26 cellular contexts compared by ENCODE assay signal in the genomic region with DNA sequence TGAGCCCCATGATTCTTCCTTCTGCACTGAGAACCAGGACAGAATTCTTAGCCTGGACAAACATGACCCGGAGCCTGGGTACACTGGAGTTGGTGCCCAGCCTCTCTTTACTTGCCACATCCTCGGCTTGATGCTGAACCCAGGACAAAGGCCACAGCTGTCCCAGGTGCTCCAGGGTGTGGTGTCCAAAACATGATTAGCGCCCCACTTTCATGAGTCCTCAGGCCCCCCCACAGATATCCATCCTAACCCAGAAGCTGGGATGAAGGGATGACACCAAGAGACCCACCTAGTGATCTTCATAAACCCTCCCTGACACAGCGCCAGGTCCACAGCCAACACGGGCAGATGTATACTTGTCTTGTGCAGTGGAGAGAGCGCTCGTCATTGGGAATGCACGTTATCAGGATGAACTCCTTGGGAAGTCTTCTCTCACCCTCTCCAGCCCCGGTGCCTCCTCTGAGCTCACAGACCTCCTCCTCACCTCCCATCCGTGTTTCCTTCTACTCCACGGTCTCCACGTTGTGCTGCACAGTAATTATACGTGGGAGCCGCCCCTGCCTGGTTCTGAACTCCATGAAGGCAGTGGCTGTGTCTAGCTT. TPM values are rescaled to one million over a fixed set of nuclear protein-coding genes. Genes with fewer than 3 reads are reported as not detected.
A peak's percentile ranks its signal among the peaks of the same experiment; 100 is the strongest.
DNase-seq lines count a peak whose midpoint lies in the region; ATAC-seq, FAIRE-seq and TF ChIP-seq lines count a peak whose summit lies in the region.
"Had no signal": no experiment of that assay in that cellular context is flagged by ENCODE, and none has a peak within 500 bp of the region (broad histone marks: within the 10 kb centered on the region; RNA-seq: fewer than 3 reads in every experiment).

No MANE protein-coding gene starts in this region.

- H3K9me2 ChIP-seq in PC-9 (ENCODE audit: insufficient read depth): no peaks in the 10 kb centered on the region

- H2AFZ ChIP-seq in PC-9 (no peak overlapping the region), trophoblast cell (ENCODE audit: insufficient read depth, low read length, poor library complexity) (peak overlapping the region; percentile 80)

- peak overlapping the region; percentile 88 for H3K27ac Mint-ChIP-seq in Caco-2 (ENCODE audit: unreplicated experiment)

- peak overlapping the region; percentile 98 for H3K4ac ChIP-seq in trophoblast cell (ENCODE audit: low read depth, low read length)

- no peak for DNase-seq in Caco-2
- DNase-seq in PC-9: no peak
- peak; percentile 64 for DNase-seq in left lobe of liver (ENCODE audit: low spot score)
- peak; percentile 45 to 54 for DNase-seq in trophoblast cell
- no peak for DNase-seq in NCI-H2196 treated with DMSO at 0.1 percent for 48 hours (lab: John Stamatoyannopoulos, UW; ENCODE audit: unreplicated experiment)
- DNase-seq in HTR-8/SVneo (ENCODE audit: insufficient read length, low spot score): no peak
- DNase-seq in GM19239 (ENCODE audit: insufficient read length, low spot score): no peak
- DNase-seq: activated CD4-positive, alpha-beta T cell treated with anti-CD3 and anti-CD28 coated beads, Interleukin-2, amount 50 U/mL, for 4 hours; activated CD8-positive, alpha-beta memory T cell treated with anti-CD3 and anti-CD28 coated beads, Interleukin-2, amount 50 U/mL, for 48 hours; activated effector memory CD4-positive, alpha-beta T cell treated with anti-CD3 and anti-CD28 coated beads, Interleukin-2, amount 50 U/mL, for 16 hours; DMS 273 treated with DMSO at 0.1 percent for 48 hours; dorsolateral prefrontal cortex; Kasumi-1; NCI-H1105; NCI-H2081; SJCRH30; stimulated activated CD4-positive, alpha-beta T cell treated with anti-CD3 and anti-CD28 coated beads, Interleukin-15, amount 100 ng/mL, for 24 hours had no signal

- H3K36me3 ChIP-seq in Caco-2 (ENCODE audit: control insufficient read depth, insufficient read depth, low read length) (no peaks in the 10 kb centered on the region), PC-9 (ENCODE audit: low read depth) (no peaks in the 10 kb centered on the region), trophoblast cell (ENCODE audit: control insufficient read depth in 1 of 2, insufficient read depth in 2 of 2, low read length in 2 of 2) (no peaks in the 10 kb centered on the region)
- H3K36me3 ChIP-seq: SJCRH30 had no signal

- BruUV-seq in Caco-2 (replicated peaks; lab: Mats Ljungman, UMichigan): no TSS peak
- no TSS peak for BruUV-seq in PC-9 (replicated peaks; lab: Mats Ljungman, UMichigan)

- TF ChIP-seq CTCF in Caco-2 (IDR thresholded peaks at IDR 0.05; ENCODE audit: insufficient read depth in 1 of 2, low read depth in 1 of 2, low read length in 1 of 2, severe bottlenecking in 1 of 2, unreplicated experiment in 1 of 2): no peak
- no peak for TF ChIP-seq CTCF in PC-9 (conservative IDR thresholded peaks at IDR 0.05)

- H4K91ac ChIP-seq in trophoblast cell (ENCODE audit: low read depth, low read length): peak overlapping the region; percentile 100

- ATAC-seq in left lobe of liver (peak; percentile 73), GM18861 (IDR thresholded peaks at IDR 0.05; ENCODE audit: unreplicated experiment) (no peak)
- ATAC-seq: Panc1 had no signal

- H2BK120ac ChIP-seq in trophoblast cell (ENCODE audit: insufficient read depth, low read length, poor library complexity): peak overlapping the region; percentile 100

- no peaks in the 10 kb centered on the region for H4K20me1 ChIP-seq in PC-9 (ENCODE audit: insufficient read depth)

- H3K27me3 ChIP-seq in Caco-2 (replicated peaks; ENCODE audit: control insufficient read depth, insufficient read depth, low read length): no peaks in the 10 kb centered on the region
- no peaks in the 10 kb centered on the region for H3K27me3 ChIP-seq in PC-9 (ENCODE audit: insufficient read depth, low read depth)
- no peaks in the 10 kb centered on the region for H3K27me3 ChIP-seq in trophoblast cell (ENCODE audit: insufficient read depth, low read length)
- H3K27me3 ChIP-seq: SJCRH30 had no signal

- peak overlapping the region; percentile 39 for H3K27ac ChIP-seq in PC-9
- H3K27ac ChIP-seq in trophoblast cell (ENCODE audit: low read depth, low read length): peak overlapping the region; percentile 100
- H3K27ac ChIP-seq: foreskin keratinocyte, SJCRH30 had no signal

- peaks cover 56% of the 10 kb centered on the region for H3K4me1 ChIP-seq in Caco-2
- H3K4me1 ChIP-seq in PC-9 (replicated peaks; ENCODE audit: insufficient read depth): peaks cover 49% of the 10 kb centered on the region
- peaks cover 49 to 66% of the 10 kb centered on the region in 2 experiments for H3K4me1 ChIP-seq in trophoblast cell (ENCODE audit: control insufficient read depth in 1 of 2, insufficient read depth in 2 of 2, low read length in 2 of 2)
- H3K4me1 ChIP-seq: foreskin keratinocyte had no signal

- H3K9me3 ChIP-seq in Caco-2 (no peaks in the 10 kb centered on the region), PC-9 (ENCODE audit: insufficient read depth, low read depth) (no peaks in the 10 kb centered on the region), trophoblast cell (ENCODE audit: insufficient read depth, low read depth, low read length) (no peaks in the 10 kb centered on the region)

- CTCF ChIA-PET in Caco-2 (lab: Charles Lee): no interaction called here
- CTCF ChIA-PET in PC-9 (lab: Charles Lee): no interaction called here

- H3F3A ChIP-seq in PC-9 (ENCODE audit: insufficient read depth, low read depth): peaks cover 13% of the 10 kb centered on the region; the same call in 1 of the 2 replicates

- no peaks in the 10 kb centered on the region for H3K36me3 Mint-ChIP-seq in Caco-2 (ENCODE audit: insufficient read depth, unreplicated experiment)

- peak overlapping the region; percentile 99 for H2BK12ac ChIP-seq in trophoblast cell (ENCODE audit: low read length)

- peak overlapping the region; percentile 18 for H3K4me3 Mint-ChIP-seq in Caco-2 (ENCODE audit: unreplicated experiment)

- H2BK5ac ChIP-seq in trophoblast cell (ENCODE audit: low read depth, low read length, poor library complexity): peak overlapping the region; percentile 100

- H3K79me2 ChIP-seq in PC-9 (ENCODE audit: low read depth): no peaks in the 10 kb centered on the region
- peaks cover 16% of the 10 kb centered on the region for H3K79me2 ChIP-seq in trophoblast cell (ENCODE audit: control insufficient read depth, insufficient read depth, low read length, poor library complexity)

- WGBS in trophoblast cell (ENCODE audit: extremely low coverage, insufficient coverage, insufficient read length): no CpG with 5 or more reads among the region's 14 CpGs

- no peaks in the 10 kb centered on the region for H3K27me3 Mint-ChIP-seq in Caco-2 (ENCODE audit: insufficient read depth, unreplicated experiment)

- H2AK5ac ChIP-seq in trophoblast cell (ENCODE audit: low read length): peak overlapping the region; percentile 100

- POLR2A ChIA-PET in Caco-2 (lab: Charles Lee): interaction anchor here (0.5 kb wide), 1 partner anchor 12 kb away, joined by 3 read pairs; no protein-coding TSS in a partner anchor
- POLR2A ChIA-PET in PC-9 (lab: Charles Lee; ENCODE audit: unreplicated experiment): interaction anchor here (0.7 kb wide), 1 partner anchor 16 kb away, joined by 3 read pairs; no protein-coding TSS in a partner anchor

- no peaks in the 10 kb centered on the region for H3K9me3 Mint-ChIP-seq in Caco-2 (ENCODE audit: unreplicated experiment)

- H3K4me1 Mint-ChIP-seq in Caco-2 (ENCODE audit: low read depth, unreplicated experiment): peaks cover 46% of the 10 kb centered on the region

- intact Hi-C loops in Caco-2 (cut with micrococcal nuclease; ENCODE audit: unreplicated experiment) (loop anchor here (2.0 to 5.0 kb wide), 2 partner anchors 17 to 45 kb away; no protein-coding TSS in a partner anchor), PC-9 (cut with micrococcal nuclease; ENCODE audit: unreplicated experiment) (loop anchor here (5.0 kb wide), 1 partner anchor 210 kb away; no protein-coding TSS in a partner anchor)

- H3K9ac ChIP-seq in trophoblast cell (ENCODE audit: low read length): peak overlapping the region; percentile 37

- H3K79me1 ChIP-seq in trophoblast cell (ENCODE audit: low read length): peaks cover 76% of the 10 kb centered on the region

- H3K14ac ChIP-seq in trophoblast cell (ENCODE audit: low read length): peak overlapping the region; percentile 99

- H4K12ac ChIP-seq in trophoblast cell (ENCODE audit: low read depth, low read length): peak overlapping the region; percentile 59

- peak overlapping the region; percentile 85 for H3K18ac ChIP-seq in trophoblast cell (ENCODE audit: low read length)

- H4K8ac ChIP-seq in trophoblast cell (ENCODE audit: low read depth, low read length): peak overlapping the region; percentile 95

- peak overlapping the region; percentile 23 for H3K4me2 ChIP-seq in PC-9
- H3K4me2 ChIP-seq in trophoblast cell (ENCODE audit: low read length): peak overlapping the region; percentile 10

- no peak for FAIRE-seq in HTR-8/SVneo (lab: Jason Lieb, UNC)
- no peak for FAIRE-seq in GM19239 (lab: Jason Lieb, UNC)
- FAIRE-seq: H54 had no signal

- no peak overlapping the region for H3K4me3 ChIP-seq in Caco-2 (ENCODE audit: low read depth, low read length)
- no peak overlapping the region for H3K4me3 ChIP-seq in PC-9
- no peak overlapping the region for H3K4me3 ChIP-seq in trophoblast cell (ENCODE audit: low read depth, low read length)
- H3K4me3 ChIP-seq: dorsolateral prefrontal cortex, SJCRH30 had no signal

- no peak overlapping the region for H3K23ac ChIP-seq in trophoblast cell (ENCODE audit: low read length)

RNA-seq across cellular contexts. Expression of a gene that starts 3.6 kb away (rescaled TPM):
- total RNA-seq in Caco-2 (2022): 1.0 and 1.8 TPM in 2 replicates
- total RNA-seq in PC-9 (2021): 20.0 and 20.8 TPM in 2 replicates
- total RNA-seq in left lobe of liver: 0.83 TPM
- polyA plus RNA-seq in trophoblast cell (2013): 7.2 and 7.4 TPM in 2 replicates
- total RNA-seq: epithelial cell of proximal tubule; foreskin keratinocyte; kidney epithelial cell; NCI-H460; T-helper 2 cell treated with Interferon-gamma antibody and Interleukin-4, amounts not matched to agents 100 ng/mL and 5 ng/mL, for 36 hours had no signal
- polyA plus RNA-seq: foreskin keratinocyte, neural cell had no signal

Comparison
In these comparisons a context has a peak if more than half of its experiments do, and no peak if none do; other contexts are left out.
1. DNase-seq: peak in left lobe of liver (single experiment) and trophoblast cell (2 of 2); none in Caco-2 (0 of 2), PC-9 (0 of 2), NCI-H2196 treated with DMSO at 0.1 percent for 48 hours (single experiment), HTR-8/SVneo (single experiment) and GM19239 (single experiment).